In the genomic region with DNA sequence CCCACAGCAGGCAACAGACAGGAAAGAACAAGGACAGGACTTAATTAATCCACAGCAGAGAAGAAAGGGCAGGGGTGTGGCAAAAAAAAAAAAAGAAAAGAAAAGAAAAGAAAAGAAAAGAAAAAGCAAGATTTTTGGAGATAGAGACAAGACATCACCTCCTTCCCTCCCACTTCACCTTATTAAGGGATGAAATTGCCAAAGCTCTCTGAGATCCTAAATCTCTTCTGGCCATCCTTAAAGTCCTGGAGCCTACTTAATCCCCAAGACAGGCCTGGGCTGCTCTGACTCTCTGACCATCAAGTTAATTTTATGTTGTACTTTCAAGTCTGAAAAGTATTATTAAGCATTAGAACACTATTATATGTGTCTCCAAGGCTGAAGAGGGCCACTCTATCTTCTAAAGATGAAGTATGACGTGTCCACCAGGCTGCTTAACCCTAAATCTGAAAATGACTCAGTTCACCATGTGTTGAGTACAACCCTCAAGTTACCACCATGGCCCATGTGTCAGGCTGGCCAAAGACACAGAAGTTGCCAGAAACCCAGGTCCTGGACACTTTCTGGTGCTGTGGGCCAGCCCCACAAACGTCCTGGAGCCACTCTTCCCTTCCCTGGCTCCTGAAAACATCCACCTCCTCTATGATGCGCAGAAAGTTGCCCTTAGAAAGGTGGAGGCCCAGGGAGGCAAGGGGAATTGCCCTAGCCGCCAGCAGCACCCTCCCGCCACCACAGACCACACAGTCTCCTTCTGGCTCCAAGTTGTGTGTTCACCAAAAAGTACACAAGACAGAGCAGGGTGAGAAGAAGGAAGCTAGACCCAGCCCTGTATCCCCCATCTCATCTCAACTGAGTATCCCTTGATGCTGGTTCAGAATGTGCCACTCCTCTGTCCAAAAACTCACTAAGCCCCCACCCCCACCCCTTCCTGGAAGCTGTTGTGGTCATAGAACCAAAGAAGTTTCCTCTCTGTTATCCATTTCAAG, we compare ENCODE assay signal across 9 cellular contexts. TPM values are rescaled to one million over a fixed set of nuclear protein-coding genes. Genes with fewer than 3 reads are reported as not detected.
A peak's percentile ranks its signal among the peaks of the same experiment; 100 is the strongest.
DNase-seq lines count a peak whose midpoint lies in the region; ATAC-seq and TF ChIP-seq lines count a peak whose summit lies in the region.
"Had no signal": no experiment of that assay in that cellular context is flagged by ENCODE, and none has a peak within 500 bp of the region (broad histone marks: within the 10 kb centered on the region; RNA-seq: fewer than 3 reads in every experiment).

No MANE protein-coding gene starts in this region.

- peaks cover 44% of the 10 kb centered on the region for H3K4me1 Mint-ChIP-seq in activated CD8-positive, alpha-beta T cell treated with anti-CD3 and anti-CD28 coated beads, Interleukin-2, amount 10 ng/mL, durations not matched to agents 7 days and 5 days (ENCODE audit: low read depth)

- DNase-seq in HFF-Myc (ENCODE audit: extremely low read depth, low read depth), result no peak
- peak; percentile 65 for DNase-seq in activated CD8-positive, alpha-beta T cell treated with anti-CD3 and anti-CD28 coated beads, Interleukin-2, amount 10 ng/mL, durations not matched to agents 7 days and 5 days
- no peak for DNase-seq in fibroblast of pulmonary artery (ENCODE audit: low read depth)
- peak; percentile 70 for DNase-seq in stimulated activated CD8-positive, alpha-beta memory T cell treated with anti-CD3 and anti-CD28 coated beads, Interleukin-4, amount 100 ng/mL, for 48 hours
- no peak for DNase-seq in inferior parietal cortex (ENCODE audit: extremely low spot score)

- H3K9me3 Mint-ChIP-seq in activated CD8-positive, alpha-beta T cell treated with anti-CD3 and anti-CD28 coated beads, Interleukin-2, amount 10 ng/mL, durations not matched to agents 7 days and 5 days (ENCODE audit: insufficient read depth), result no peaks in the 10 kb centered on the region

- peak overlapping the region; percentile 97 for H3K4me3 Mint-ChIP-seq in activated CD8-positive, alpha-beta T cell treated with anti-CD3 and anti-CD28 coated beads, Interleukin-2, amount 10 ng/mL, durations not matched to agents 7 days and 5 days

- peak overlapping the region; percentile 64 for H3K4me3 ChIP-seq in HFF-Myc (replicated peaks; ENCODE audit: low read depth, low read length)
- H3K4me3 ChIP-seq in fibroblast of pulmonary artery (replicated peaks; ENCODE audit: low read depth, low read length), result peak overlapping the region; percentile 80

- CTCF ChIA-PET in activated CD8-positive, alpha-beta T cell treated with anti-CD3 and anti-CD28 coated beads, Interleukin-2, amount 10 ng/mL, durations not matched to agents 7 days and 5 days (lab: Charles Lee), result interaction anchor here (1.2 to 8.3 kb wide), 8 partner anchors 19 to 299 kb away, joined by 4 to 210 read pairs (median 14); no protein-coding TSS in a partner anchor

- peak overlapping the region; percentile 93 for H3K27ac Mint-ChIP-seq in activated CD8-positive, alpha-beta T cell treated with anti-CD3 and anti-CD28 coated beads, Interleukin-2, amount 10 ng/mL, durations not matched to agents 7 days and 5 days

- peaks cover 67% of the 10 kb centered on the region for H3K36me3 Mint-ChIP-seq in activated CD8-positive, alpha-beta T cell treated with anti-CD3 and anti-CD28 coated beads, Interleukin-2, amount 10 ng/mL, durations not matched to agents 7 days and 5 days (ENCODE audit: low read depth)

- no peaks in the 10 kb centered on the region for H3K27me3 Mint-ChIP-seq in activated CD8-positive, alpha-beta T cell treated with anti-CD3 and anti-CD28 coated beads, Interleukin-2, amount 10 ng/mL, durations not matched to agents 7 days and 5 days (ENCODE audit: low read depth)

- TF ChIP-seq CTCF in HFF-Myc (IDR thresholded peaks at IDR 0.05; ENCODE audit: low read depth, low read length, missing control alignments) (no peak), fibroblast of pulmonary artery (IDR thresholded peaks at IDR 0.05; ENCODE audit: low read length, missing control alignments) (no peak)

- POLR2A ChIA-PET in activated CD8-positive, alpha-beta T cell treated with anti-CD3 and anti-CD28 coated beads, Interleukin-2, amount 10 ng/mL, durations not matched to agents 7 days and 5 days (lab: Charles Lee), result interaction anchor here (0.5 to 8.0 kb wide), 34 partner anchors 7 to 289 kb away, joined by 3 to 123 read pairs (median 7); no protein-coding TSS in a partner anchor

- no peak for ATAC-seq in activated CD8-positive, alpha-beta T cell treated with anti-CD3 and anti-CD28 coated beads, Interleukin-2, amount 10 ng/mL, durations not matched to agents 7 days and 5 days
- ATAC-seq in GM21447 (IDR thresholded peaks at IDR 0.05; ENCODE audit: unreplicated experiment) (no peak), HG03442 (IDR thresholded peaks at IDR 0.05; ENCODE audit: unreplicated experiment) (no peak), HG03196 (IDR thresholded peaks at IDR 0.05; ENCODE audit: unreplicated experiment) (no peak)

RNA-seq across cellular contexts. Expression of a gene that starts 2.7 kb away (rescaled TPM):
- 100 to 1,000 TPM; 170 to 174 TPM for total RNA-seq in activated CD8-positive, alpha-beta T cell treated with anti-CD3 and anti-CD28 coated beads, Interleukin-2, amount 10 ng/mL, durations not matched to agents 7 days and 5 days

RNA-seq across cellular contexts. Expression of a gene that starts 15.8 kb away (rescaled TPM):
- total RNA-seq in activated CD8-positive, alpha-beta T cell treated with anti-CD3 and anti-CD28 coated beads, Interleukin-2, amount 10 ng/mL, durations not matched to agents 7 days and 5 days, result not detected
- total RNA-seq: endothelial cell of umbilical vein had no signal

RNA-seq across cellular contexts. Expression of a gene that starts 20.1 kb away (rescaled TPM):
- total RNA-seq in activated CD8-positive, alpha-beta T cell treated with anti-CD3 and anti-CD28 coated beads, Interleukin-2, amount 10 ng/mL, durations not matched to agents 7 days and 5 days, result not detected
- total RNA-seq: endothelial cell of umbilical vein had no signal

RNA-seq across cellular contexts. Expression of a gene that starts 23.0 kb away (rescaled TPM):
- total RNA-seq in activated CD8-positive, alpha-beta T cell treated with anti-CD3 and anti-CD28 coated beads, Interleukin-2, amount 10 ng/mL, durations not matched to agents 7 days and 5 days, result not detected
- total RNA-seq: endothelial cell of umbilical vein had no signal

RNA-seq across cellular contexts. Expression of a gene that starts 27.8 kb away (rescaled TPM):
- not detected for total RNA-seq in activated CD8-positive, alpha-beta T cell treated with anti-CD3 and anti-CD28 coated beads, Interleukin-2, amount 10 ng/mL, durations not matched to agents 7 days and 5 days
- total RNA-seq: endothelial cell of umbilical vein had no signal

Comparison
In these comparisons a context has a peak if more than half of its experiments do, and no peak if none do; other contexts are left out.
1. DNase-seq: peak in activated CD8-positive, alpha-beta T cell treated with anti-CD3 and anti-CD28 coated beads, Interleukin-2, amount 10 ng/mL, durations not matched to agents 7 days and 5 days (single experiment) and stimulated activated CD8-positive, alpha-beta memory T cell treated with anti-CD3 and anti-CD28 coated beads, Interleukin-4, amount 100 ng/mL, for 48 hours (single experiment); none in HFF-Myc (single experiment), fibroblast of pulmonary artery (single experiment) and inferior parietal cortex (single experiment).